8 cellular contexts compared by ENCODE assay signal in genomic region chr4:6574747-6575502, GRCh38. TPM values are rescaled to one million over a fixed set of nuclear protein-coding genes. Genes with fewer than 3 reads are reported as not detected.
DNase-seq lines count a peak whose midpoint lies in the region; ATAC-seq and TF ChIP-seq lines count a peak whose summit lies in the region.

MAN2B2 (plus strand) TSS chr4:6575189; CDS start chr4:6575211, 22 bp downstream.

- in situ Hi-C loops in KBM-7 (cut with MboI; ENCODE audit: low pct_unique_long_range_greater_than_20kb, low sequenced_read_pairs): no loop called here

- H3K9ac ChIP-seq in DND-41 (ENCODE audit: low read depth, low read length): peak within 1 kb of the TSS; percentile 78

- peak; percentile 96 for ATAC-seq in DND-41 (ENCODE audit: insufficient read depth, low read depth)
- peak; percentile 92 for ATAC-seq in GM21619 (IDR thresholded peaks at IDR 0.05; ENCODE audit: unreplicated experiment)

- H3K36me3 Mint-ChIP-seq in nephron progenitor cell (ENCODE audit: low read depth): peaks cover 9% of the 10 kb centered on the region
- peaks cover 20% of the 10 kb centered on the region for H3K36me3 Mint-ChIP-seq in stimulated activated naive CD8-positive, alpha-beta T cell treated with anti-CD3 and anti-CD28 coated beads, Interleukin-15, Interleukin-2, amounts not matched to agents 100 ng/mL and 50 ng/mL, for 24 hours (ENCODE audit: low read depth)

- peak within 1 kb of the TSS; percentile 92 for H3K4me2 ChIP-seq in DND-41 (ENCODE audit: insufficient read depth, low read length)

- DNase-seq in DND-41 (peak; percentile 89), KBM-7 (peak; percentile 66), RPMI8226 (peak; percentile 83), fibroblast of the aortic adventitia (ENCODE audit: low read depth) (peak; percentile 58), nephron progenitor cell (peak; percentile 95)
- DNase-seq in activated T-helper 9 cell treated with anti-CD3 and anti-CD28 coated beads, Interleukin-2, amount 50 U/mL, for 16 hours (ENCODE audit: low read depth): peak; percentile 78

- H3K36me3 ChIP-seq in DND-41 (ENCODE audit: insufficient read depth, low read length): peaks cover 31% of the 10 kb centered on the region

- TF ChIP-seq CTCF in DND-41 (IDR thresholded peaks at IDR 0.05; ENCODE audit: borderline replicate concordance, extremely low read depth, low read length, poor library complexity, severe bottlenecking) (no peak), fibroblast of the aortic adventitia (IDR thresholded peaks at IDR 0.05; ENCODE audit: insufficient read depth, low read length) (no peak), nephron progenitor cell (IDR thresholded peaks at IDR 0.05) (no peak)

- peak within 1 kb of the TSS; percentile 71 for H3K27ac ChIP-seq in DND-41 (ENCODE audit: low read length)

- peaks cover 8% of the 10 kb centered on the region for H3K9me3 Mint-ChIP-seq in nephron progenitor cell
- H3K9me3 Mint-ChIP-seq in stimulated activated naive CD8-positive, alpha-beta T cell treated with anti-CD3 and anti-CD28 coated beads, Interleukin-15, Interleukin-2, amounts not matched to agents 100 ng/mL and 50 ng/mL, for 24 hours: no peaks in the 10 kb centered on the region

- no peaks in the 10 kb centered on the region for H3K9me3 ChIP-seq in DND-41 (ENCODE audit: insufficient read depth, low read length, severe bottlenecking)

- no peaks in the 10 kb centered on the region for H3K4me1 Mint-ChIP-seq in nephron progenitor cell
- peaks cover 13% of the 10 kb centered on the region for H3K4me1 Mint-ChIP-seq in stimulated activated naive CD8-positive, alpha-beta T cell treated with anti-CD3 and anti-CD28 coated beads, Interleukin-15, Interleukin-2, amounts not matched to agents 100 ng/mL and 50 ng/mL, for 24 hours (ENCODE audit: low read depth)

- H3K4me3 ChIP-seq in DND-41 (ENCODE audit: low read depth in 1 of 2, low read length in 2 of 2) (peak within 1 kb of the TSS; percentile 47 to 89; a peak in 3 of 4 replicates), fibroblast of the aortic adventitia (ENCODE audit: low read depth, low read length) (peak within 1 kb of the TSS; percentile 96)

- no peaks in the 10 kb centered on the region for H4K20me1 ChIP-seq in DND-41 (ENCODE audit: insufficient read depth, low read length)

- peak within 1 kb of the TSS; percentile 100 for H2AFZ ChIP-seq in DND-41 (ENCODE audit: low read depth, low read length)

- peaks cover 23% of the 10 kb centered on the region for H3K4me1 ChIP-seq in DND-41 (ENCODE audit: insufficient read depth, low read length)

- peaks cover 12% of the 10 kb centered on the region for H3K79me2 ChIP-seq in DND-41 (ENCODE audit: insufficient read depth, low read length)

- H3K4me3 Mint-ChIP-seq in nephron progenitor cell: peak within 1 kb of the TSS; percentile 89
- H3K4me3 Mint-ChIP-seq in stimulated activated naive CD8-positive, alpha-beta T cell treated with anti-CD3 and anti-CD28 coated beads, Interleukin-15, Interleukin-2, amounts not matched to agents 100 ng/mL and 50 ng/mL, for 24 hours: peak within 1 kb of the TSS; percentile 85

- H3K27ac Mint-ChIP-seq in nephron progenitor cell: no peak within 1 kb of the TSS
- H3K27ac Mint-ChIP-seq in stimulated activated naive CD8-positive, alpha-beta T cell treated with anti-CD3 and anti-CD28 coated beads, Interleukin-15, Interleukin-2, amounts not matched to agents 100 ng/mL and 50 ng/mL, for 24 hours: peak within 1 kb of the TSS; percentile 72

- H3K27me3 Mint-ChIP-seq in nephron progenitor cell (ENCODE audit: low read depth, poor library complexity): peaks cover 35% of the 10 kb centered on the region
- no peaks in the 10 kb centered on the region for H3K27me3 Mint-ChIP-seq in stimulated activated naive CD8-positive, alpha-beta T cell treated with anti-CD3 and anti-CD28 coated beads, Interleukin-15, Interleukin-2, amounts not matched to agents 100 ng/mL and 50 ng/mL, for 24 hours

- no peaks in the 10 kb centered on the region for H3K27me3 ChIP-seq in DND-41 (ENCODE audit: insufficient read depth, low read length, poor library complexity)

RNA-seq across cellular contexts. Expression of gene MAN2B2, which starts in this region (rescaled TPM):
- total RNA-seq in fibroblast of the aortic adventitia (ENCODE audit: low replicate concordance): 17.3 and 25.9 TPM in 2 replicates

Comparison
In these comparisons a context has a peak if more than half of its experiments do, and no peak if none do; other contexts are left out.
1. Peak in every context shown above with its lines: DNase-seq, ATAC-seq, H3K4me3 ChIP-seq and H3K27ac ChIP-seq.